In the genomic region with DNA sequence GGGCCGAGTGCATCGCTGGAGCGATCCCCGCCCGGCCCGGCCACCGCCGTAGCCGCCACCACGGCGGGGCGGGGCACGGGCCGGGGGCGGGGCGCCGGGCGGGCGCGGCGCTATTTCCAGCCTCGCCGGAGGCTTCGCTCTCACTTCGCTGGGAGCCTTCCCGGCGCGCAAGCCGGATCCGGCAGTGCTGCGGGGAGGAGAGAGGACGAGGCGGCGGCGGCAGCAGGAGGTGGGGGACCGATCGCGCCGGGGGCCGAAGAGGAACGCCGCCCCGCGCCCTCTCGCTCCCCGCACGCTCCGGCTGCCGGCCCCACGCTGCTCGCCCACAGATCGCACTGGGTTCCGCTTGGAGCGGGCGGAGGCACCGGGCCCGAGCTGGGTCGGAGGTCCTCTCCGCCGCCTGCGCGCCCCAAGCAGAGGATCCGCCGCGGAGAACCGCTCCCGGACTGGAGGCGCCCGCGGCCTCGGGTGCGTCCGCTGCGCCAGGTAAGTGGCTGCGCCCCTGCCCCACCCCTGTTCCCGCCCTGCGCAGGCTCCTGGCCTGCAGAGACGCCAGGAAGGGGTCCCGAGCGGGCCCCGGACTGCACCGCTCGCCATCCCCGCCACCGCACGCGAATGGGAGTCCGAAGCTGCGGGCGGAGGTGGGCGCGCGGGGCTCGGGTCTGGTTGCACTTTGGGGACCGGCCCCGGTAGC, we compare ENCODE assay signal across 8 cellular contexts. TPM values are rescaled to one million over a fixed set of nuclear protein-coding genes. Genes with fewer than 3 reads are reported as not detected.
DNase-seq lines count a peak whose midpoint lies in the region; ATAC-seq and TF ChIP-seq lines count a peak whose summit lies in the region.

A gene with protein sequence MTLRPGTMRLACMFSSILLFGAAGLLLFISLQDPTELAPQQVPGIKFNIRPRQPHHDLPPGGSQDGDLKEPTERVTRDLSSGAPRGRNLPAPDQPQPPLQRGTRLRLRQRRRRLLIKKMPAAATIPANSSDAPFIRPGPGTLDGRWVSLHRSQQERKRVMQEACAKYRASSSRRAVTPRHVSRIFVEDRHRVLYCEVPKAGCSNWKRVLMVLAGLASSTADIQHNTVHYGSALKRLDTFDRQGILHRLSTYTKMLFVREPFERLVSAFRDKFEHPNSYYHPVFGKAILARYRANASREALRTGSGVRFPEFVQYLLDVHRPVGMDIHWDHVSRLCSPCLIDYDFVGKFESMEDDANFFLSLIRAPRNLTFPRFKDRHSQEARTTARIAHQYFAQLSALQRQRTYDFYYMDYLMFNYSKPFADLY (plus strand): TSS at position 143 of the 694 bp plus-strand sequence. CDS start 67,309 bp downstream, outside the sequence.

- H3K4me1 ChIP-seq in parathyroid adenoma, result no peaks in the 10 kb centered on the region

- peak within 1 kb of the TSS; percentile 73 for H2AFZ ChIP-seq in parathyroid adenoma

- H3K4me3 ChIP-seq in fibroblast of villous mesenchyme (ENCODE audit: low read depth, low read length), result peak within 1 kb of the TSS; percentile 21
- H3K4me3 ChIP-seq in parathyroid adenoma (ENCODE audit: low read depth, low read length), result peak within 1 kb of the TSS; percentile 31

- no peaks in the 10 kb centered on the region for H3K79me2 ChIP-seq in parathyroid adenoma

- TF ChIP-seq CTCF in GM20000 (IDR thresholded peaks at IDR 0.05; ENCODE audit: extremely low read depth, missing control alignments) (no peak), fibroblast of villous mesenchyme (IDR thresholded peaks at IDR 0.05; ENCODE audit: insufficient read depth, low read depth, low read length) (no peak), parathyroid adenoma (IDR thresholded peaks at IDR 0.05) (no peak)

- no peaks in the 10 kb centered on the region for H3K36me3 ChIP-seq in parathyroid adenoma (ENCODE audit: control insufficient read depth, insufficient read depth, low read length)

- peak within 1 kb of the TSS; percentile 62 for H3K4me2 ChIP-seq in parathyroid adenoma (ENCODE audit: low read length)

- no peak within 1 kb of the TSS for H3K27ac Mint-ChIP-seq in activated T-helper 2 cell treated with anti-CD3 and anti-CD28 coated beads, Interferon-gamma antibody, Interleukin-2, Interleukin-4, amounts not matched to agents 10 μg/mL and 5 μg/mL and 100 μg/mL, durations not matched to agents 14 hours and 24 hours and 36 hours

- no peaks in the 10 kb centered on the region for H3K9me3 Mint-ChIP-seq in activated T-helper 2 cell treated with anti-CD3 and anti-CD28 coated beads, Interferon-gamma antibody, Interleukin-2, Interleukin-4, amounts not matched to agents 10 μg/mL and 5 μg/mL and 100 μg/mL, durations not matched to agents 14 hours and 24 hours and 36 hours

- H3K27me3 Mint-ChIP-seq in activated T-helper 2 cell treated with anti-CD3 and anti-CD28 coated beads, Interferon-gamma antibody, Interleukin-2, Interleukin-4, amounts not matched to agents 10 μg/mL and 5 μg/mL and 100 μg/mL, durations not matched to agents 14 hours and 24 hours and 36 hours (ENCODE audit: low read depth), result peaks cover 33% of the 10 kb centered on the region

- intact Hi-C loops in activated T-helper 2 cell treated with anti-CD3 and anti-CD28 coated beads, Interferon-gamma antibody, Interleukin-2, Interleukin-4, amounts not matched to agents 10 μg/mL and 5 μg/mL and 100 μg/mL, durations not matched to agents 14 hours and 24 hours and 36 hours (cut with micrococcal nuclease), result no loop called here

- no peaks in the 10 kb centered on the region for H3K36me3 Mint-ChIP-seq in activated T-helper 2 cell treated with anti-CD3 and anti-CD28 coated beads, Interferon-gamma antibody, Interleukin-2, Interleukin-4, amounts not matched to agents 10 μg/mL and 5 μg/mL and 100 μg/mL, durations not matched to agents 14 hours and 24 hours and 36 hours (ENCODE audit: low read depth)

- no peak within 1 kb of the TSS for H3K9ac ChIP-seq in parathyroid adenoma

- H3K27me3 ChIP-seq in parathyroid adenoma (ENCODE audit: control insufficient read depth, insufficient read depth, low read length), result peaks cover 5% of the 10 kb centered on the region

- no peak for ATAC-seq in GM21360 (IDR thresholded peaks at IDR 0.05; ENCODE audit: unreplicated experiment)

- no peaks in the 10 kb centered on the region for H3K4me1 Mint-ChIP-seq in activated T-helper 2 cell treated with anti-CD3 and anti-CD28 coated beads, Interferon-gamma antibody, Interleukin-2, Interleukin-4, amounts not matched to agents 10 μg/mL and 5 μg/mL and 100 μg/mL, durations not matched to agents 14 hours and 24 hours and 36 hours (ENCODE audit: low read depth)

- H3K9me3 ChIP-seq in parathyroid adenoma (ENCODE audit: control insufficient read depth, low read length), result no peaks in the 10 kb centered on the region

- DNase-seq in GM20000 (ENCODE audit: low spot score) (peak; percentile 54), NCI-H748 (lab: John Stamatoyannopoulos, UW; ENCODE audit: unreplicated experiment) (peak; percentile 88), fibroblast of villous mesenchyme (ENCODE audit: low read depth) (peak; percentile 8), GOT3 (lab: John Stamatoyannopoulos, UW) (no peak), OCI-M2 (lab: John Stamatoyannopoulos, UW; ENCODE audit: unreplicated experiment) (no peak)
- DNase-seq in activated T-helper 2 cell treated with anti-CD3 and anti-CD28 coated beads, Interferon-gamma antibody, Interleukin-2, Interleukin-4, amounts not matched to agents 10 μg/mL and 5 μg/mL and 100 μg/mL, durations not matched to agents 14 hours and 24 hours and 36 hours (ENCODE audit: low spot score), result no peak

- no peak within 1 kb of the TSS for H3K4me3 Mint-ChIP-seq in activated T-helper 2 cell treated with anti-CD3 and anti-CD28 coated beads, Interferon-gamma antibody, Interleukin-2, Interleukin-4, amounts not matched to agents 10 μg/mL and 5 μg/mL and 100 μg/mL, durations not matched to agents 14 hours and 24 hours and 36 hours (ENCODE audit: low read depth)

- H3K27ac ChIP-seq in parathyroid adenoma, result no peak within 1 kb of the TSS

RNA-seq across cellular contexts. Expression of the gene that starts here (rescaled TPM):
- total RNA-seq in fibroblast of villous mesenchyme, result not detected in 2 replicates
- total RNA-seq in activated T-helper 2 cell treated with anti-CD3 and anti-CD28 coated beads, Interferon-gamma antibody, Interleukin-2, Interleukin-4, amounts not matched to agents 10 μg/mL and 5 μg/mL and 100 μg/mL, durations not matched to agents 14 hours and 24 hours and 36 hours, result not detected in 2 replicates

Comparison
In these comparisons a context has a peak if more than half of its experiments do, and no peak if none do; other contexts are left out.
1. Peak in DNase-seq and H3K4me3 ChIP-seq in fibroblast of villous mesenchyme; RNA of the gene not detected or under 1 TPM.
2. DNase-seq: peak in GM20000 (single experiment) and NCI-H748 (single experiment); none in activated T-helper 2 cell treated with anti-CD3 and anti-CD28 coated beads, Interferon-gamma antibody, Interleukin-2, Interleukin-4, amounts not matched to agents 10 μg/mL and 5 μg/mL and 100 μg/mL, durations not matched to agents 14 hours and 24 hours and 36 hours (single experiment), GOT3 (single experiment) and OCI-M2 (single experiment).